In the genomic region with DNA sequence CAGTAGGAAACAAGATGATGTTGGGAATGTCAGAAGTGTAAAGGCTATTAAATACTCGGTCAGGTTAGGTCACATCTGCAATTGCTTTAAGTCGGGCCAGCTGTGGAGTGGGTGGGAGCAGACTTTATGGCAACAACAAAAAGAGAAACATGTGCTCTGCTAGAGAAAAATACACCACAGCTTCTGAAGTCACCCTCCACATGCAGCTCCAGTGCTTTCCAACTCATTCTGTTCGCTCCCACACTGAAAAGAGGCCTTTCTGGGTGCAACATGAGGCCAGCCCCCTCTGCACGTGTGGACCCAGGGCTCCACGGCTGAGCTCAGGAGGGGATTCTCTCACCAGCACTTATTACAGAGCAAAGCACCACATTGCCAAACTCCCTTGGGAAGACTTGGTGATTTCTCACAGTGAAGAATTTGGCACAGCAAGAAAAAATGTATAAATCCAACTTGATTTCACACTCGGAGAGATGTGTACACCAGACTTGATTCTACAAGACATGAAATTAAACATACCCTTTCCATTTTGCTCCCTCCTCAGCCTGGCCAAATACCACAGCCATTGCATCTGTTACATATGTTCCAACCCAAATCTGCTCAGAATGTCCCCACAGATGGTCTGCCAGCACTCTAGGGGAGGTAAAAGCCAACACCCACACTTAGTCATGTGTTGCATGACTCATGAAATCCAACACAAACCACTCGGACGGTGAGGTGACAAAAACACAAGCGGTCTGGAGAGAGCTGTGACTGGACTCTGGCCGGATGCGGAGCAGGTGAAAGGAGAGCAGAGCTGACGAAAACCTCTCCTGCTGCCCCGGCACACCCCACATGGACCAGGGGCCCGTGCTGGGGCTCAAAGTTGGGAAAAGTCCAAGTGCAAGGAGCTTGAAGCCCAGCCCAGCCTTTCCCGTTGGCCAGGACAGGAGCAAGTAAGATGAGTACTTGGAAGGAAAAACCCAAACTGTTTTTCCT, we compare ENCODE assay signal across 8 cellular contexts.
DNase-seq lines count a peak whose midpoint lies in the region; ATAC-seq and TF ChIP-seq lines count a peak whose summit lies in the region.

No MANE protein-coding gene starts in this region.

- H2AFZ ChIP-seq in fibroblast of lung (ENCODE audit: low read length), result no peak overlapping the region

- H3K27ac ChIP-seq in fibroblast of lung (ENCODE audit: insufficient read depth, low read length), result peak overlapping the region; percentile 79

- no peaks in the 10 kb centered on the region for H3K9me3 ChIP-seq in fibroblast of lung (ENCODE audit: control insufficient read depth, insufficient read depth, low read depth, low read length)

- no peaks in the 10 kb centered on the region for H3K79me2 ChIP-seq in fibroblast of lung (ENCODE audit: control insufficient read depth, insufficient read depth, low read length)

- H3K27me3 ChIP-seq in fibroblast of lung (ENCODE audit: control insufficient read depth, insufficient read depth, low read length), result no peaks in the 10 kb centered on the region

- peak overlapping the region; percentile 29 for H3K4me3 Mint-ChIP-seq in Calu3 (ENCODE audit: low read depth, unreplicated experiment)

- peaks cover 24% of the 10 kb centered on the region for H3K4me1 ChIP-seq in fibroblast of lung (ENCODE audit: control insufficient read depth, extremely low read depth, insufficient read depth, low read length)

- no peaks in the 10 kb centered on the region for H3K9me3 Mint-ChIP-seq in Calu3 (ENCODE audit: low read depth, unreplicated experiment)

- peak overlapping the region; percentile 33 for H3K9ac ChIP-seq in fibroblast of lung (ENCODE audit: insufficient read depth, low read length)

- intact Hi-C loops in Calu3 (cut with micrococcal nuclease; ENCODE audit: unreplicated experiment), result no loop called here

- DNase-seq in Calu3, result peak; percentile 87
- peak; percentile 28 for DNase-seq in OCI-M1 (lab: John Stamatoyannopoulos, UW)
- peak; percentile 97 to 99 for DNase-seq in fibroblast of lung (ENCODE audit: low read depth in 2 of 2)
- peak; percentile 71 for DNase-seq in occipital lobe (lab: John Stamatoyannopoulos, UW)
- no peak for DNase-seq in germinal center (ENCODE audit: low spot score)
- DNase-seq in NCI-H526 (lab: John Stamatoyannopoulos, UW), result no peak

- no peak for ATAC-seq in GM21381 (IDR thresholded peaks at IDR 0.05; ENCODE audit: unreplicated experiment)
- ATAC-seq in GM21447 (IDR thresholded peaks at IDR 0.05; ENCODE audit: unreplicated experiment), result no peak

- no peaks in the 10 kb centered on the region for H4K20me1 ChIP-seq in fibroblast of lung (ENCODE audit: control insufficient read depth, extremely low read depth, insufficient read depth, low read length)

- H3K4me2 ChIP-seq in fibroblast of lung (ENCODE audit: extremely low read depth, insufficient read depth, low read length), result peak overlapping the region; percentile 60

- no peak for TF ChIP-seq CTCF in Calu3 (IDR thresholded peaks at IDR 0.05; ENCODE audit: unreplicated experiment)
- no peak for TF ChIP-seq CTCF in fibroblast of lung (conservative IDR thresholded peaks at IDR 0.05 in 1 of 2, IDR thresholded peaks at IDR 0.05 in 1 of 2; ENCODE audit: low read depth in 1 of 2, low read length in 2 of 2)

- CTCF ChIA-PET in Calu3 (lab: Charles Lee), result interaction anchor here (0.6 to 1.2 kb wide), 5 partner anchors 26 to 112 kb away, joined by 3 to 7 read pairs (median 4); no protein-coding TSS in a partner anchor

- H3K27me3 Mint-ChIP-seq in Calu3 (ENCODE audit: unreplicated experiment), result no peaks in the 10 kb centered on the region

- H3K36me3 Mint-ChIP-seq in Calu3 (ENCODE audit: insufficient read depth, unreplicated experiment), result peaks cover 49% of the 10 kb centered on the region

- no peak overlapping the region for H3K4me3 ChIP-seq in fibroblast of lung (replicated peaks in 1 of 4; ENCODE audit: control extremely low read depth in 1 of 4, insufficient read depth in 1 of 4, low read depth in 3 of 4, low read length in 4 of 4)

- H3K27ac Mint-ChIP-seq in Calu3 (ENCODE audit: unreplicated experiment), result peak overlapping the region; percentile 88

- TSS peak; percentile 73 for BruUV-seq in Calu3 (replicated peaks; lab: Mats Ljungman, UMichigan)

- peaks cover 3% of the 10 kb centered on the region for H3K36me3 ChIP-seq in fibroblast of lung (ENCODE audit: control insufficient read depth, insufficient read depth, low read length)

- peaks cover 67% of the 10 kb centered on the region for H3K4me1 Mint-ChIP-seq in Calu3 (ENCODE audit: low read depth, unreplicated experiment)

Comparison
In these comparisons a context has a peak if more than half of its experiments do, and no peak if none do; other contexts are left out.
1. DNase-seq: peak in Calu3 (single experiment), OCI-M1 (single experiment), fibroblast of lung (2 of 2) and occipital lobe (single experiment); none in germinal center (single experiment) and NCI-H526 (0 of 2).